33 cellular contexts compared by ENCODE assay signal in the genomic region with DNA sequence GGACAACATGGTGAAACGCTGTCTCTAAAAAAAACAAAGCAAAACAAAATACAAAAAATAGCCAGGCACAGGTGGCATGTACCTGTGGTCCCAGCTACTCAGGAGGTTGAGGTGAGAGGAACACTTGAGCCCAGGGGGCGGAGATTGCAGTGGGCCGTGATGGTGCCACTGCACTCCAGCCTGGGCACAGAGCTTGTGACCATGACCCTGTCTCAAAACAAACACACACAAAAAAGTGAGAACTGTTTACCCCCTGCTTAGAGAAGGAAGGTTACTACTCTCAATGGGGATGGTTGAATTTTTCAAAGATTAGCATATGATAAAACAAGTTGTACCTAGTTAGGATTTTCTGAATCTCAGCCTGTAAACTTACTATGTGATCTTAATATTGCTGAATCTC.
"Had no signal": no experiment of that assay in that cellular context is flagged by ENCODE, and none has a peak within 500 bp of the region (broad histone marks: within the 10 kb centered on the region; RNA-seq: fewer than 3 reads in every experiment).

No MANE protein-coding gene starts in this region.

- H3K27me3 Mint-ChIP-seq: activated CD4-positive, alpha-beta memory T cell treated with anti-CD3 and anti-CD28 coated beads for 36 hours; activated CD4-positive, alpha-beta T cell treated with anti-CD3 and anti-CD28 coated beads for 36 hours; activated naive CD4-positive, alpha-beta T cell treated with anti-CD3 and anti-CD28 coated beads, Interleukin-2, amount 50 U/mL, for 24 hours; activated naive CD8-positive, alpha-beta T cell treated with anti-CD3 and anti-CD28 coated beads for 36 hours; activated naive CD8-positive, alpha-beta T cell treated with anti-CD3 and anti-CD28 coated beads, Interleukin-2, amount 50 U/mL, for 24 hours; effector memory CD8-positive, alpha-beta T cell had no signal

- H3K4me3 ChIP-seq: adrenal gland, body of pancreas, esophagus muscularis mucosa, gastrocnemius medialis had no signal

- H3K36me3 ChIP-seq: adrenal gland, esophagus muscularis mucosa, gastrocnemius medialis had no signal

- DNase-seq: activated CD4-positive, alpha-beta memory T cell treated with anti-CD3 and anti-CD28 coated beads for 36 hours; activated CD4-positive, alpha-beta T cell treated with anti-CD3 and anti-CD28 coated beads for 36 hours; activated CD4-positive, alpha-beta T cell treated with anti-CD3 and anti-CD28 coated beads, Interleukin-2, amount 10 ng/mL, durations not matched to agents 24 days and 14 days; activated CD4-positive, CD25-positive, alpha-beta regulatory T cell; activated CD4-positive, CD25-positive, alpha-beta regulatory T cell treated with anti-CD3 and anti-CD28 coated beads, Interleukin-2, amount 50 U/mL, for 72 hours; activated CD8-positive, alpha-beta memory T cell treated with anti-CD3 and anti-CD28 coated beads, Interleukin-2, amount 10 ng/mL, durations not matched to agents 7 days and 5 days; activated CD8-positive, alpha-beta memory T cell treated with anti-CD3 and anti-CD28 coated beads, Interleukin-2, amount 50 U/mL, for 4 hours; activated CD8-positive, alpha-beta T cell treated with anti-CD3 and anti-CD28 coated beads, Interleukin-2, amount 10 ng/mL, durations not matched to agents 7 days and 5 days; activated effector memory CD4-positive, alpha-beta T cell treated with anti-CD3 and anti-CD28 coated beads, Interleukin-2, amount 50 U/mL, for 16 hours; activated naive CD4-positive, alpha-beta T cell treated with anti-CD3 and anti-CD28 coated beads for 36 hours; activated naive CD8-positive, alpha-beta T cell treated with anti-CD3 and anti-CD28 coated beads for 36 hours; activated naive CD8-positive, alpha-beta T cell treated with anti-CD3 and anti-CD28 coated beads, Interleukin-2, amount 50 U/mL, for 24 hours; activated T-cell treated with anti-CD3 and anti-CD28 coated beads, Interleukin-2, amount 50 U/mL, for 1 hour; activated T-cell treated with anti-CD3 and anti-CD28 coated beads, Interleukin-2, amount 50 U/mL, for 48 hours; adrenal gland; amygdala; aorta; body of pancreas; caudate nucleus; cortex of kidney; dermis blood vessel endothelial cell; effector CD4-positive, alpha-beta T cell; effector memory CD8-positive, alpha-beta T cell; erythroblast; foreskin keratinocyte; gastrocnemius medialis; glutamatergic neuron; T-helper 2 cell had no signal

- H3K27ac Mint-ChIP-seq: activated CD4-positive, alpha-beta memory T cell treated with anti-CD3 and anti-CD28 coated beads for 36 hours; activated CD4-positive, alpha-beta T cell treated with anti-CD3 and anti-CD28 coated beads for 36 hours; activated CD4-positive, alpha-beta T cell treated with anti-CD3 and anti-CD28 coated beads, Interleukin-2, amount 10 ng/mL, durations not matched to agents 24 days and 14 days; activated CD8-positive, alpha-beta memory T cell treated with anti-CD3 and anti-CD28 coated beads, Interleukin-2, amount 10 ng/mL, durations not matched to agents 7 days and 5 days; activated CD8-positive, alpha-beta T cell treated with anti-CD3 and anti-CD28 coated beads, Interleukin-2, amount 10 ng/mL, durations not matched to agents 7 days and 5 days; activated naive CD4-positive, alpha-beta T cell treated with anti-CD3 and anti-CD28 coated beads for 36 hours; activated naive CD4-positive, alpha-beta T cell treated with anti-CD3 and anti-CD28 coated beads, Interleukin-2, amount 50 U/mL, for 24 hours; activated naive CD8-positive, alpha-beta T cell treated with anti-CD3 and anti-CD28 coated beads for 36 hours; activated naive CD8-positive, alpha-beta T cell treated with anti-CD3 and anti-CD28 coated beads, Interleukin-2, amount 50 U/mL, for 24 hours; activated T-helper 1 cell treated with anti-CD3 and anti-CD28 coated beads, Interleukin-12 subunit alpha, Interleukin-12 subunit beta, Interleukin-2, Interleukin-4 antibody, amounts not matched to agents 30 ng/mL and 10 ng/mL and 1 ng/mL, durations not matched to agents 14 hours and 24 hours and 36 hours; activated T-helper 2 cell treated with anti-CD3 and anti-CD28 coated beads, Interferon-gamma antibody, Interleukin-2, Interleukin-4, amounts not matched to agents 10 μg/mL and 5 μg/mL and 100 μg/mL, durations not matched to agents 14 hours and 24 hours and 36 hours; effector memory CD8-positive, alpha-beta T cell had no signal

- H3K4me1 ChIP-seq: adrenal gland, foreskin keratinocyte had no signal

- H3K9me3 Mint-ChIP-seq: activated CD4-positive, alpha-beta memory T cell treated with anti-CD3 and anti-CD28 coated beads for 36 hours; activated naive CD4-positive, alpha-beta T cell treated with anti-CD3 and anti-CD28 coated beads, Interleukin-2, amount 50 U/mL, for 24 hours; effector memory CD8-positive, alpha-beta T cell had no signal

- H3K9me3 ChIP-seq: adrenal gland, body of pancreas, esophagus muscularis mucosa, gastrocnemius medialis had no signal

- H3K27ac ChIP-seq: adrenal gland, body of pancreas, esophagus muscularis mucosa, foreskin keratinocyte, gastrocnemius medialis had no signal

- FAIRE-seq: colon had no signal

- H3K27me3 ChIP-seq: adrenal gland, body of pancreas, esophagus muscularis mucosa, foreskin keratinocyte, gastrocnemius medialis had no signal

- H3K36me3 Mint-ChIP-seq: activated CD4-positive, alpha-beta memory T cell treated with anti-CD3 and anti-CD28 coated beads for 36 hours; activated naive CD4-positive, alpha-beta T cell treated with anti-CD3 and anti-CD28 coated beads, Interleukin-2, amount 50 U/mL, for 24 hours had no signal

- H3K4me3 Mint-ChIP-seq: activated CD4-positive, alpha-beta memory T cell treated with anti-CD3 and anti-CD28 coated beads for 36 hours; activated CD4-positive, alpha-beta T cell treated with anti-CD3 and anti-CD28 coated beads for 36 hours; activated CD4-positive, alpha-beta T cell treated with anti-CD3 and anti-CD28 coated beads, Interleukin-2, amount 10 ng/mL, durations not matched to agents 24 days and 14 days; activated CD8-positive, alpha-beta memory T cell treated with anti-CD3 and anti-CD28 coated beads, Interleukin-2, amount 10 ng/mL, durations not matched to agents 7 days and 5 days; activated CD8-positive, alpha-beta T cell treated with anti-CD3 and anti-CD28 coated beads, Interleukin-2, amount 10 ng/mL, durations not matched to agents 7 days and 5 days; activated naive CD4-positive, alpha-beta T cell treated with anti-CD3 and anti-CD28 coated beads for 36 hours; activated naive CD4-positive, alpha-beta T cell treated with anti-CD3 and anti-CD28 coated beads, Interleukin-2, amount 50 U/mL, for 24 hours; activated naive CD8-positive, alpha-beta T cell treated with anti-CD3 and anti-CD28 coated beads for 36 hours; activated naive CD8-positive, alpha-beta T cell treated with anti-CD3 and anti-CD28 coated beads, Interleukin-2, amount 50 U/mL, for 24 hours; activated T-helper 1 cell treated with anti-CD3 and anti-CD28 coated beads, Interleukin-12 subunit alpha, Interleukin-12 subunit beta, Interleukin-2, Interleukin-4 antibody, amounts not matched to agents 30 ng/mL and 10 ng/mL and 1 ng/mL, durations not matched to agents 14 hours and 24 hours and 36 hours; effector memory CD8-positive, alpha-beta T cell had no signal

- ATAC-seq: activated CD4-positive, alpha-beta T cell treated with anti-CD3 and anti-CD28 coated beads for 36 hours; activated CD8-positive, alpha-beta memory T cell treated with anti-CD3 and anti-CD28 coated beads, Interleukin-2, amount 10 ng/mL, durations not matched to agents 7 days and 5 days; activated CD8-positive, alpha-beta T cell treated with anti-CD3 and anti-CD28 coated beads, Interleukin-2, amount 10 ng/mL, durations not matched to agents 7 days and 5 days; activated naive CD8-positive, alpha-beta T cell treated with anti-CD3 and anti-CD28 coated beads, Interleukin-2, amount 50 U/mL, for 24 hours; body of pancreas; effector memory CD8-positive, alpha-beta T cell; foreskin keratinocyte; gastrocnemius medialis had no signal
